17 cellular contexts compared by ENCODE assay signal in the genomic region with DNA sequence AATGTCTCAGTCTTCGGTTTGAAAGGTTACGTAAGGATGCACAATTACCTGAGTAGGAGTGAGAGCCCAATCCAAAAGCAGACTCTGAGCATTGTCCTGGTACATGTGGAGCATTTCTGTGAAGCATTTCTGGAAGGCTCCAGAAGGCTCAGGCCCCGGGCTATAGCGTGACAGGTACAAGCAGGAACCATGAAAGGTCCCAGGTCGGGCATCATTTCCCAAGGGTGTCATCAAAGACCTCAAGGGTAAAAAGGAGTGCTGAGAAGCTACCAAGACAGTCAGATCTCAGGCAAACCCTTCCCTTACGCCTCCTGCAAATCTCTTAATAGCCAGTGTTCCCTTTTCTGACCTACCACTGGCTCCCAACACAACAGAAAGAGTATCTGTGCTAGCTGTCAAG. TPM values are rescaled to one million over a fixed set of nuclear protein-coding genes. Genes with fewer than 3 reads are reported as not detected.
DNase-seq lines count a peak whose midpoint lies in the region; ATAC-seq and TF ChIP-seq lines count a peak whose summit lies in the region.
"Had no signal": no experiment of that assay in that cellular context is flagged by ENCODE, and none has a peak within 500 bp of the region (broad histone marks: within the 10 kb centered on the region; RNA-seq: fewer than 3 reads in every experiment).

No MANE protein-coding gene starts in this region.

- H3K27ac ChIP-seq in cardiac muscle cell = peak overlapping the region; percentile 54
- H3K27ac ChIP-seq in right atrium auricular region = no peak overlapping the region
- no peak overlapping the region for H3K27ac ChIP-seq in Karpas-422 (ENCODE audit: low read length)
- H3K27ac ChIP-seq: 22Rv1 had no signal

- no peaks in the 10 kb centered on the region for H3K79me2 ChIP-seq in Karpas-422 (ENCODE audit: low read length)

- peak overlapping the region; percentile 38 for H3K4me2 ChIP-seq in Karpas-422 (ENCODE audit: low read depth, low read length, poor library complexity, severe bottlenecking)

- intact Hi-C loops in activated CD8-positive, alpha-beta T cell treated with anti-CD3 and anti-CD28 coated beads for 36 hours (cut with micrococcal nuclease) = no loop called here

- H3K27me3 Mint-ChIP-seq in stimulated activated naive B cell treated with anti-CD40 and anti-IgM and Interleukin-4, amounts not matched to agents 10 μg/mL and 1 μg/mL and 100 μg/mL, for 72 hours = peaks cover 0 to 8% of the 10 kb centered on the region in 2 donors
- H3K27me3 Mint-ChIP-seq in activated CD8-positive, alpha-beta T cell treated with anti-CD3 and anti-CD28 coated beads for 36 hours = peaks cover 1% of the 10 kb centered on the region

- no peaks in the 10 kb centered on the region for H3K36me3 Mint-ChIP-seq in stimulated activated naive B cell treated with anti-CD40 and anti-IgM and Interleukin-4, amounts not matched to agents 10 μg/mL and 1 μg/mL and 100 μg/mL, for 72 hours
- no peaks in the 10 kb centered on the region for H3K36me3 Mint-ChIP-seq in activated CD8-positive, alpha-beta T cell treated with anti-CD3 and anti-CD28 coated beads for 36 hours (ENCODE audit: low read depth)
- H3K36me3 Mint-ChIP-seq: CD14-positive monocyte; CD8-positive, alpha-beta T cell had no signal

- H3K27me3 ChIP-seq in cardiac muscle cell (no peaks in the 10 kb centered on the region), right atrium auricular region (no peaks in the 10 kb centered on the region), Karpas-422 (ENCODE audit: low read length) (no peaks in the 10 kb centered on the region), MG63 (no peaks in the 10 kb centered on the region)

- TF ChIP-seq CTCF in cardiac muscle cell (IDR thresholded peaks at IDR 0.05; ENCODE audit: low read depth, low read length) = no peak
- TF ChIP-seq CTCF in right atrium auricular region (IDR thresholded peaks at IDR 0.05) = no peak
- no peak for TF ChIP-seq CTCF in activated CD8-positive, alpha-beta T cell treated with anti-CD3 and anti-CD28 coated beads for 36 hours (IDR thresholded peaks at IDR 0.05)

- H3K9me3 ChIP-seq in cardiac muscle cell (ENCODE audit: low read depth) (no peaks in the 10 kb centered on the region), right atrium auricular region (no peaks in the 10 kb centered on the region), Karpas-422 (ENCODE audit: low read length) (no peaks in the 10 kb centered on the region), MG63 (no peaks in the 10 kb centered on the region)

- peak overlapping the region in 1 of 2 donors; percentile 7 for H3K4me3 Mint-ChIP-seq in stimulated activated naive B cell treated with anti-CD40 and anti-IgM and Interleukin-4, amounts not matched to agents 10 μg/mL and 1 μg/mL and 100 μg/mL, for 72 hours
- H3K4me3 Mint-ChIP-seq in activated CD8-positive, alpha-beta T cell treated with anti-CD3 and anti-CD28 coated beads for 36 hours = no peak overlapping the region
- H3K4me3 Mint-ChIP-seq: CD14-positive monocyte; CD8-positive, alpha-beta T cell; HFFc6 had no signal

- H3K9me3 Mint-ChIP-seq in stimulated activated naive B cell treated with anti-CD40 and anti-IgM and Interleukin-4, amounts not matched to agents 10 μg/mL and 1 μg/mL and 100 μg/mL, for 72 hours = no peaks in the 10 kb centered on the region
- no peaks in the 10 kb centered on the region for H3K9me3 Mint-ChIP-seq in activated CD8-positive, alpha-beta T cell treated with anti-CD3 and anti-CD28 coated beads for 36 hours
- H3K9me3 Mint-ChIP-seq: CD8-positive, alpha-beta T cell had no signal

- H3K4me3 ChIP-seq in cardiac muscle cell (no peak overlapping the region), right atrium auricular region (no peak overlapping the region), Karpas-422 (ENCODE audit: low read length) (no peak overlapping the region), MG63 (no peak overlapping the region)
- H3K4me3 ChIP-seq: K562 had no signal

- H3K27ac Mint-ChIP-seq in stimulated activated naive B cell treated with anti-CD40 and anti-IgM and Interleukin-4, amounts not matched to agents 10 μg/mL and 1 μg/mL and 100 μg/mL, for 72 hours = no peak overlapping the region
- H3K27ac Mint-ChIP-seq in activated CD8-positive, alpha-beta T cell treated with anti-CD3 and anti-CD28 coated beads for 36 hours = no peak overlapping the region
- H3K27ac Mint-ChIP-seq: CD14-positive monocyte; CD8-positive, alpha-beta T cell; HFFc6 had no signal

- H3K4me1 Mint-ChIP-seq in stimulated activated naive B cell treated with anti-CD40 and anti-IgM and Interleukin-4, amounts not matched to agents 10 μg/mL and 1 μg/mL and 100 μg/mL, for 72 hours = peaks cover 0 to 9% of the 10 kb centered on the region in 2 donors
- H3K4me1 Mint-ChIP-seq in activated CD8-positive, alpha-beta T cell treated with anti-CD3 and anti-CD28 coated beads for 36 hours (ENCODE audit: low read depth) = no peaks in the 10 kb centered on the region
- H3K4me1 Mint-ChIP-seq: CD14-positive monocyte had no signal

- POLR2A ChIA-PET in activated CD8-positive, alpha-beta T cell treated with anti-CD3 and anti-CD28 coated beads for 36 hours (lab: Charles Lee) = no interaction called here

- no peaks in the 10 kb centered on the region for H4K20me1 ChIP-seq in Karpas-422 (ENCODE audit: insufficient read depth, low read depth, low read length)

- H3K4me1 ChIP-seq in cardiac muscle cell (ENCODE audit: low read depth) (peaks cover 16% of the 10 kb centered on the region), right atrium auricular region (no peaks in the 10 kb centered on the region), Karpas-422 (ENCODE audit: low read length) (peaks cover 32% of the 10 kb centered on the region)

- ATAC-seq in stimulated activated naive B cell treated with anti-CD40 and anti-IgM and Interleukin-4, amounts not matched to agents 10 μg/mL and 1 μg/mL and 100 μg/mL, for 72 hours (replicated peaks) = peak; percentile 64 to 73
- ATAC-seq in activated CD8-positive, alpha-beta T cell treated with anti-CD3 and anti-CD28 coated beads for 36 hours = no peak
- no peak for ATAC-seq in GM18858 (IDR thresholded peaks at IDR 0.05; ENCODE audit: unreplicated experiment)
- ATAC-seq: CD8-positive, alpha-beta T cell; K562 had no signal

- H2AFZ ChIP-seq in Karpas-422 (ENCODE audit: low read length) = no peak overlapping the region

- DNase-seq in cardiac muscle cell (ENCODE audit: low read depth in 1 of 2, low spot score in 1 of 2) (no peak), right atrium auricular region (ENCODE audit: low spot score) (no peak), Karpas-422 (peak; percentile 67), germinal center (ENCODE audit: low spot score) (peak; percentile 2), MG63 (no peak)
- no peak for DNase-seq in stimulated activated naive B cell treated with anti-CD40 and anti-IgM and Interleukin-4, amounts not matched to agents 10 μg/mL and 1 μg/mL and 100 μg/mL, for 72 hours
- no peak for DNase-seq in activated CD8-positive, alpha-beta T cell treated with anti-CD3 and anti-CD28 coated beads for 36 hours
- DNase-seq: CD8-positive, alpha-beta T cell; COR-L47; DND-41; GOT3; HCEC 1CT; HFFc6 had no signal

- CTCF ChIA-PET in activated CD8-positive, alpha-beta T cell treated with anti-CD3 and anti-CD28 coated beads for 36 hours (lab: Charles Lee) = no interaction called here

- no peaks in the 10 kb centered on the region for H3K9me2 ChIP-seq in Karpas-422 (replicated peaks; ENCODE audit: insufficient read depth, low read length)

- no peaks in the 10 kb centered on the region for H3K36me3 ChIP-seq in cardiac muscle cell
- H3K36me3 ChIP-seq in right atrium auricular region = no peaks in the 10 kb centered on the region
- H3K36me3 ChIP-seq in Karpas-422 (ENCODE audit: insufficient read depth, low read length) = no peaks in the 10 kb centered on the region
- no peaks in the 10 kb centered on the region for H3K36me3 ChIP-seq in MG63

- H3K9ac ChIP-seq in Karpas-422 (ENCODE audit: low read length) = no peak overlapping the region

RNA-seq across cellular contexts. Expression of a gene that starts 30.8 kb away (rescaled TPM):
- total RNA-seq in cardiac muscle cell (8.5 and 17.3 TPM in 2 replicates), right atrium auricular region (1 to 10 TPM; 3.8 to 5.8 TPM)
- 13.1 and 24.8 TPM in 2 replicates for polyA plus RNA-seq in cardiac muscle cell
- not detected in 2 replicates for total RNA-seq in Karpas-422 (2014; rRNA removed; shearing (Covaris generic); ENCODE audit: low replicate concordance)
- total RNA-seq in MG63 (2014; rRNA removed; shearing (Covaris generic); ENCODE audit: low replicate concordance) = 0.66 and 0.96 TPM in 2 replicates
- not detected for total RNA-seq in activated CD8-positive, alpha-beta T cell treated with anti-CD3 and anti-CD28 coated beads for 36 hours
- total RNA-seq: CD8-positive, alpha-beta T cell; HFFc6 had no signal
- polyA plus RNA-seq: K562 had no signal

Comparison
In these comparisons a context has a peak if more than half of its experiments do, and no peak if none do; other contexts are left out.
1. DNase-seq: peak in Karpas-422 (single experiment) and germinal center (single experiment); none in cardiac muscle cell (0 of 2), right atrium auricular region (single experiment), stimulated activated naive B cell treated with anti-CD40 and anti-IgM and Interleukin-4, amounts not matched to agents 10 μg/mL and 1 μg/mL and 100 μg/mL, for 72 hours (single experiment), MG63 (single experiment) and activated CD8-positive, alpha-beta T cell treated with anti-CD3 and anti-CD28 coated beads for 36 hours (single experiment).
2. ATAC-seq: peak in stimulated activated naive B cell treated with anti-CD40 and anti-IgM and Interleukin-4, amounts not matched to agents 10 μg/mL and 1 μg/mL and 100 μg/mL, for 72 hours (2 of 2); none in activated CD8-positive, alpha-beta T cell treated with anti-CD3 and anti-CD28 coated beads for 36 hours (single experiment) and GM18858 (single experiment).